In the genomic region with DNA sequence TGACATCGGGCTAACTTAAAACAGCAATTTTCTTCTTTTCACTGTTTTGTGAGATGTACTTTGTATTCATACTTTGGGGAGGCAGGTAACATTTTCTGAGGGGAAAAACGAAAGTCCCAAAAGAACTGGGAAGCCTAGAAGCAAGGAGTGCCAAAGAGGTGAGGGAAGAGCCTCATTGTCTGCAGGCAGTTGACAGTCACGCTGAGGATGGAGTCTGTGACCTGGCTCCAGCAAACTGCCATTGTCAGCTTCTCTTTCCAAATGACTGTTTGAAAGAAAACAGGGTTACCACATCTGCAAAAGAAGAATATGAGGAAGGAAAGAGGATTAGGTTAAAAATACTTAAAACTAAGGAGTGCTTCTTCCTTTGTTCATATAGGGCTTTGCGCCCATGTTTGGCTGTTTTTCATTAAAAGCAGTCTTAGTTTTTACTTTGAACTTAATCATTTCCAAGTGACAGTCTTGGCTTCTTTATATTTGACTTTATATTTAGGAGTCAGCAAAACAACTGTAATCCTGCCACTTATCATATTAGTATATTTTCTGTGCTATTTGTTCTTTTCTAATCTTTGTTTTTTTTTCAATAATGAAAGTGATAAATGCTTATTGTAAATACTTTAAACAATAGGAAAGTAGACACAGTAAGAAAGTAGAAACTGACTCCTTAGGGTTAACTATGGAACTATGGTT, we compare ENCODE assay signal across 11 cellular contexts. TPM values are rescaled to one million over a fixed set of nuclear protein-coding genes. Genes with fewer than 3 reads are reported as not detected.
DNase-seq lines count a peak whose midpoint lies in the region; ATAC-seq, FAIRE-seq and TF ChIP-seq lines count a peak whose summit lies in the region.
"Had no signal": no experiment of that assay in that cellular context is flagged by ENCODE, and none has a peak within 500 bp of the region (broad histone marks: within the 10 kb centered on the region; RNA-seq: fewer than 3 reads in every experiment).

No MANE protein-coding gene starts in this region.

- TF ChIP-seq POLR2A in HepG2 (IDR thresholded peaks at IDR 0.05; ENCODE audit: insufficient read depth in 1 of 2, low read depth in 2 of 2, low read length in 2 of 2): no peak
- TF ChIP-seq POLR2A in GM18505 (IDR thresholded peaks at IDR 0.05; ENCODE audit: borderline replicate concordance, extremely low read depth, insufficient read depth, insufficient read length): no peak
- TF ChIP-seq POLR2A in prostate gland (IDR thresholded peaks at IDR 0.05): no peak

- BruUV-seq in HepG2 (replicated peaks; lab: Mats Ljungman, UMichigan): no TSS peak

- H3K9ac ChIP-seq in HepG2 (ENCODE audit: insufficient read depth, low read depth, low read length): peak overlapping the region; percentile 56

- DNase-seq in AG10803 (ENCODE audit: low read depth) (no peak), HepG2 (ENCODE audit: low spot score) (no peak), prostate gland (ENCODE audit: low spot score) (no peak), GM13977 (ENCODE audit: low spot score) (no peak)
- no peak for DNase-seq in activated T-helper 1 cell treated with anti-CD3 and anti-CD28 coated beads, Interleukin-12 subunit alpha, Interleukin-12 subunit beta, Interleukin-2, Interleukin-4 antibody, amounts not matched to agents 30 ng/mL and 10 ng/mL and 1 ng/mL, durations not matched to agents 14 hours and 24 hours and 36 hours (ENCODE audit: low spot score)
- DNase-seq: aorta, NCI-H146, retina had no signal

- H3K4me1 Mint-ChIP-seq in activated T-helper 1 cell treated with anti-CD3 and anti-CD28 coated beads, Interleukin-12 subunit alpha, Interleukin-12 subunit beta, Interleukin-2, Interleukin-4 antibody, amounts not matched to agents 30 ng/mL and 10 ng/mL and 1 ng/mL, durations not matched to agents 14 hours and 24 hours and 36 hours (ENCODE audit: low read depth): peaks cover 50% of the 10 kb centered on the region

- peak overlapping the region; percentile 92 for H3K27ac Mint-ChIP-seq in activated T-helper 1 cell treated with anti-CD3 and anti-CD28 coated beads, Interleukin-12 subunit alpha, Interleukin-12 subunit beta, Interleukin-2, Interleukin-4 antibody, amounts not matched to agents 30 ng/mL and 10 ng/mL and 1 ng/mL, durations not matched to agents 14 hours and 24 hours and 36 hours

- intact Hi-C loops in activated T-helper 1 cell treated with anti-CD3 and anti-CD28 coated beads, Interleukin-12 subunit alpha, Interleukin-12 subunit beta, Interleukin-2, Interleukin-4 antibody, amounts not matched to agents 30 ng/mL and 10 ng/mL and 1 ng/mL, durations not matched to agents 14 hours and 24 hours and 36 hours (cut with micrococcal nuclease): loop anchor here (1.0 to 5.0 kb wide), 12 partner anchors 35 to 426 kb away; partner anchors contain the start of gene CERS6
- intact Hi-C loops in HepG2 (cut with micrococcal nuclease; ENCODE audit: unreplicated experiment) (loop anchor here (1.0 to 5.0 kb wide), 2 partner anchors 33 to 216 kb away; no protein-coding TSS in a partner anchor), prostate gland (cut with DNase I) (no loop called here)

- peak overlapping the region; percentile 70 for H3K27ac ChIP-seq in HepG2 (ENCODE audit: extremely low read length, insufficient read depth, low read length)
- H3K27ac ChIP-seq in prostate gland: no peak overlapping the region

- no peak overlapping the region for H2AFZ ChIP-seq in HepG2 (ENCODE audit: low read length)

- CTCF ChIA-PET in HepG2 (lab: Yijun Ruan, JAX; ENCODE audit: low intra/inter-chr PET ratio, low total read pairs): no interaction called here

- TF ChIP-seq CTCF in AG10803 (conservative IDR thresholded peaks at IDR 0.05; ENCODE audit: low read length) (no peak), HepG2 (CRISPR knock-in tag; IDR thresholded peaks at IDR 0.05) (no peak), prostate gland (IDR thresholded peaks at IDR 0.05) (no peak), GM13977 (IDR thresholded peaks at IDR 0.05; ENCODE audit: extremely low read depth, insufficient read depth, missing control alignments) (no peak)

- POLR2A ChIA-PET in HepG2 (lab: Yijun Ruan, JAX): interaction anchor here (1.1 to 1.4 kb wide), 3 partner anchors 15 to 35 kb away, joined by 3 to 8 read pairs (median 7); partner anchors contain the start of gene CERS6

- TF ChIP-seq EP300 in HepG2 (IDR thresholded peaks at IDR 0.05; ENCODE audit: low read depth in 2 of 2, low read length in 2 of 2) (no peak), HepG2 (CRISPR knock-in tag; IDR thresholded peaks at IDR 0.05; ENCODE audit: borderline replicate concordance) (no peak)

- no peak for FAIRE-seq in HepG2 (lab: Jason Lieb, UNC)

- 34% methylated on average over 4 of the region's 4 CpGs for WGBS in HepG2 (ENCODE audit: low lambda C conversion rate)
- 49% methylated on average over 4 of the region's 4 CpGs for WGBS in prostate gland

- H3K79me2 ChIP-seq in HepG2 (ENCODE audit: insufficient read depth, low read length): peaks cover 64% of the 10 kb centered on the region

- no peaks in the 10 kb centered on the region for H3K27me3 ChIP-seq in HepG2 (ENCODE audit: control insufficient read depth in 1 of 2, insufficient read depth in 2 of 2, low read length in 2 of 2)
- no peaks in the 10 kb centered on the region for H3K27me3 ChIP-seq in prostate gland (replicated peaks; ENCODE audit: insufficient read depth)

- in situ Hi-C loops in HepG2 (cut with HindIII; ENCODE audit: extremely low pct_ligation_motif_present, low pct_unique_long_range_greater_than_20kb) (no loop called here), GM13977 (cut with MboI; ENCODE audit: low pct_unique_long_range_greater_than_20kb, low sequenced_read_pairs, unreplicated experiment) (no loop called here)

- H3K4me3 ChIP-seq in AG10803 (ENCODE audit: low read length): peak overlapping the region; percentile 16
- H3K4me3 ChIP-seq in HepG2 (replicated peaks in 1 of 3; ENCODE audit: insufficient read depth in 1 of 3, low read depth in 2 of 3, low read length in 3 of 3): peak overlapping the region; percentile 42 to 55 (median 43); a peak in 5 of 6 replicates
- H3K4me3 ChIP-seq in prostate gland: no peak overlapping the region

- peaks cover 8% of the 10 kb centered on the region for H3K9me3 Mint-ChIP-seq in activated T-helper 1 cell treated with anti-CD3 and anti-CD28 coated beads, Interleukin-12 subunit alpha, Interleukin-12 subunit beta, Interleukin-2, Interleukin-4 antibody, amounts not matched to agents 30 ng/mL and 10 ng/mL and 1 ng/mL, durations not matched to agents 14 hours and 24 hours and 36 hours

- H3K36me3 ChIP-seq in HepG2 (replicated peaks in 1 of 2; ENCODE audit: control insufficient read depth in 1 of 2, insufficient read depth in 2 of 2, low read length in 2 of 2) (no peaks in the 10 kb centered on the region), prostate gland (no peaks in the 10 kb centered on the region)

- H3K4me2 ChIP-seq in HepG2 (ENCODE audit: low read depth, low read length): peak overlapping the region; percentile 74

- ATAC-seq in HG02642 (IDR thresholded peaks at IDR 0.05; ENCODE audit: poor library complexity, unreplicated experiment) (peak; percentile 18), HepG2 (peak; percentile 17; the same call in 2 of the 3 replicates), GM18505 (IDR thresholded peaks at IDR 0.05; ENCODE audit: unreplicated experiment) (no peak), GM19397 (IDR thresholded peaks at IDR 0.05; ENCODE audit: unreplicated experiment) (no peak)

- H3K9me3 ChIP-seq in HepG2 (ENCODE audit: low read length): no peaks in the 10 kb centered on the region
- no peaks in the 10 kb centered on the region for H3K9me3 ChIP-seq in prostate gland

- peaks cover 9% of the 10 kb centered on the region for H3K27me3 Mint-ChIP-seq in activated T-helper 1 cell treated with anti-CD3 and anti-CD28 coated beads, Interleukin-12 subunit alpha, Interleukin-12 subunit beta, Interleukin-2, Interleukin-4 antibody, amounts not matched to agents 30 ng/mL and 10 ng/mL and 1 ng/mL, durations not matched to agents 14 hours and 24 hours and 36 hours (ENCODE audit: insufficient read depth)

- peaks cover 9% of the 10 kb centered on the region for H3K36me3 Mint-ChIP-seq in activated T-helper 1 cell treated with anti-CD3 and anti-CD28 coated beads, Interleukin-12 subunit alpha, Interleukin-12 subunit beta, Interleukin-2, Interleukin-4 antibody, amounts not matched to agents 30 ng/mL and 10 ng/mL and 1 ng/mL, durations not matched to agents 14 hours and 24 hours and 36 hours (ENCODE audit: low read depth)

- H4K20me1 ChIP-seq in HepG2 (ENCODE audit: insufficient read depth, low read length): no peaks in the 10 kb centered on the region

- no peak for TF ChIP-seq RAD21 in HepG2 (CRISPR knock-in tag; IDR thresholded peaks at IDR 0.05)

- H3K4me3 Mint-ChIP-seq in activated T-helper 1 cell treated with anti-CD3 and anti-CD28 coated beads, Interleukin-12 subunit alpha, Interleukin-12 subunit beta, Interleukin-2, Interleukin-4 antibody, amounts not matched to agents 30 ng/mL and 10 ng/mL and 1 ng/mL, durations not matched to agents 14 hours and 24 hours and 36 hours: peak overlapping the region; percentile 78

- H3K4me1 ChIP-seq in HepG2 (ENCODE audit: insufficient read depth, low read length) (peaks cover 71% of the 10 kb centered on the region), prostate gland (replicated peaks) (no peaks in the 10 kb centered on the region)

RNA-seq across cellular contexts. Expression of gene CERS6, which starts 35.0 kb away (rescaled TPM):
- 27.0 and 27.1 TPM in 2 replicates for total RNA-seq in activated T-helper 1 cell treated with anti-CD3 and anti-CD28 coated beads, Interleukin-12 subunit alpha, Interleukin-12 subunit beta, Interleukin-2, Interleukin-4 antibody, amounts not matched to agents 30 ng/mL and 10 ng/mL and 1 ng/mL, durations not matched to agents 14 hours and 24 hours and 36 hours
- total RNA-seq in HepG2 (2016; rRNA removed; fragmentation: Illumina TruSeq; extraction: Trizol): 17.3 and 20.3 TPM in 2 replicates
- 2.1 and 2.4 TPM in 2 replicates for total RNA-seq in HepG2 (2016; cell fraction: cytosol; rRNA removed; fragmentation: Illumina TruSeq; extraction: Trizol; ENCODE audit: low read depth)
- 15.6 and 19.2 TPM in 2 replicates for total RNA-seq in HepG2 (2016; cell fraction: insoluble cytoplasmic fraction; rRNA removed; fragmentation: Illumina TruSeq; extraction: Trizol)
- 7.9 and 8.5 TPM in 2 replicates for total RNA-seq in HepG2 (2016; cell fraction: membrane; rRNA removed; fragmentation: Illumina TruSeq; extraction: Trizol)
- 28.3 and 35.1 TPM in 2 replicates for total RNA-seq in HepG2 (2016; cell fraction: nucleus; rRNA removed; fragmentation: Illumina TruSeq; extraction: Trizol)
- polyA plus RNA-seq in HepG2 (2011; rRNA removed): 8.6 and 10.1 TPM in 2 replicates
- 4.7 and 8.3 TPM in 2 replicates for polyA plus RNA-seq in HepG2 (2011; cell fraction: cytosol; rRNA removed)
- 3.9 and 5.3 TPM in 2 replicates for polyA plus RNA-seq in HepG2 (2011; cell fraction: nucleus; rRNA removed)
- polyA plus RNA-seq in HepG2 (2012): 18.5 and 21.2 TPM in 2 replicates
- polyA plus RNA-seq in HepG2 (2016; cell fraction: cytosol; fragmentation: Illumina TruSeq; extraction: Trizol; ENCODE audit: low read depth): 1.3 and 1.4 TPM in 2 replicates
- polyA plus RNA-seq in HepG2 (2016; cell fraction: insoluble cytoplasmic fraction; fragmentation: Illumina TruSeq; extraction: Trizol; ENCODE audit: low read depth): 13.9 and 14.3 TPM in 2 replicates
- polyA plus RNA-seq in HepG2 (2016; cell fraction: membrane; fragmentation: Illumina TruSeq; extraction: Trizol; ENCODE audit: low read depth): 3.6 and 4.3 TPM in 2 replicates
- polyA plus RNA-seq in HepG2 (2016; cell fraction: nucleus; fragmentation: Illumina TruSeq; extraction: Trizol; ENCODE audit: insufficient read depth, low read depth): 26.8 and 27.2 TPM in 2 replicates
- polyA minus RNA-seq in HepG2 (2011; rRNA and poly(A)+ RNA removed; ENCODE audit: low replicate concordance): 0.05 and 16.1 TPM in 2 replicates
- 17.0 and 18.7 TPM in 2 replicates for polyA minus RNA-seq in HepG2 (2011; cell fraction: cytosol; rRNA and poly(A)+ RNA removed)
- polyA minus RNA-seq in HepG2 (2011; cell fraction: nucleus; rRNA and poly(A)+ RNA removed): 20.2 and 23.0 TPM in 2 replicates
- total RNA-seq in prostate gland: 10 to 100 TPM; 30.1 to 67.8 TPM

Comparison
In these comparisons a context has a peak if more than half of its experiments do, and no peak if none do; other contexts are left out.
1. H3K4me3 ChIP-seq: peak in AG10803 (single experiment) and HepG2 (3 of 3); none in prostate gland (0 of 2).
2. ATAC-seq: peak in HG02642 (single experiment) and HepG2 (single experiment); none in GM18505 (single experiment) and GM19397 (single experiment).